ENCODE assay signal across 8 cellular contexts in the genomic region with DNA sequence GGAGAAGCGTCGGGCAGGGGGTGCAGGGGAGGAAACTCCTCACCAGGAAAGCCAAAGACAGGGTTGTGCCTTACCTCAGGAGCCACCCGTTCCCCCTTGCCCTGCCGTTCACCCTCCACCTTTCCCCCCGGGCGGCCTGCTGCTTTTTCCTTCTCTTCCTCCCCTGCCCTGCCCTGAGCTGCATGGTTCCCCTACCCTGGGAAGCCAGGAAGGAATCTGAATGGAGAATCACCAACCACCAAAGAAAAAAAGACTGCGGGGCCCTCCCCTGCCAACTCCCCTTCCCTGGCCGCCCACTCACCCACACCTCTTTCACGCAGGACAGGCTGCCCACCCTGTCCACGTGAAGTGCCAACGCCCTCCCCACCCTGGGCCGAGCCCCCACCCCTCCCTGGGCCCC. TPM values are rescaled to one million over a fixed set of nuclear protein-coding genes. Genes with fewer than 3 reads are reported as not detected.
A peak's percentile ranks its signal among the peaks of the same experiment; 100 is the strongest.
DNase-seq lines count a peak whose midpoint lies in the region; ATAC-seq and TF ChIP-seq lines count a peak whose summit lies in the region.

No MANE protein-coding gene starts in this region.

- no peaks in the 10 kb centered on the region for H3K9me3 Mint-ChIP-seq in activated CD4-positive, alpha-beta memory T cell treated with anti-CD3 and anti-CD28 coated beads, Interleukin-2, amount 10 ng/mL, durations not matched to agents 7 days and 5 days

- H4K12ac ChIP-seq in trophoblast cell (ENCODE audit: low read depth, low read length), result peak overlapping the region; percentile 99

- H3K4me3 ChIP-seq in fibroblast of lung (replicated peaks in 1 of 4; ENCODE audit: control extremely low read depth in 1 of 4, insufficient read depth in 1 of 4, low read depth in 3 of 4, low read length in 4 of 4) (peak overlapping the region in 3 of 4 experiments; percentile 12 to 79 (median 75)), trophoblast cell (ENCODE audit: low read depth, low read length) (no peak overlapping the region)

- H3K27me3 ChIP-seq in fibroblast of lung (ENCODE audit: control insufficient read depth, insufficient read depth, low read length) (no peaks in the 10 kb centered on the region), trophoblast cell (ENCODE audit: insufficient read depth, low read length) (no peaks in the 10 kb centered on the region)

- peaks cover 43% of the 10 kb centered on the region for H3K36me3 Mint-ChIP-seq in activated CD4-positive, alpha-beta memory T cell treated with anti-CD3 and anti-CD28 coated beads, Interleukin-2, amount 10 ng/mL, durations not matched to agents 7 days and 5 days (ENCODE audit: low read depth)

- H3K9ac ChIP-seq in fibroblast of lung (ENCODE audit: insufficient read depth, low read length), result peak overlapping the region; percentile 98
- no peak overlapping the region for H3K9ac ChIP-seq in trophoblast cell (ENCODE audit: low read length)

- TF ChIP-seq CTCF in fibroblast of lung (conservative IDR thresholded peaks at IDR 0.05 in 1 of 2, IDR thresholded peaks at IDR 0.05 in 1 of 2; ENCODE audit: low read depth in 1 of 2, low read length in 2 of 2), result no peak

- peak overlapping the region; percentile 88 for H3K14ac ChIP-seq in trophoblast cell (ENCODE audit: low read length)

- peak overlapping the region; percentile 55 for H2BK120ac ChIP-seq in trophoblast cell (ENCODE audit: insufficient read depth, low read length, poor library complexity)

- peaks cover 35% of the 10 kb centered on the region for H3K79me2 ChIP-seq in fibroblast of lung (ENCODE audit: control insufficient read depth, insufficient read depth, low read length)
- H3K79me2 ChIP-seq in trophoblast cell (ENCODE audit: control insufficient read depth, insufficient read depth, low read length, poor library complexity), result peaks cover 10% of the 10 kb centered on the region

- H2AK5ac ChIP-seq in trophoblast cell (ENCODE audit: low read length), result peak overlapping the region; percentile 94

- peak overlapping the region; percentile 66 for H3K18ac ChIP-seq in trophoblast cell (ENCODE audit: low read length)

- no CpG with 5 or more reads among the region's 12 CpGs for whole genome bisulfite sequencing in trophoblast cell (ENCODE audit: extremely low coverage, insufficient coverage, insufficient read length)

- peak overlapping the region; percentile 81 for H4K91ac ChIP-seq in trophoblast cell (ENCODE audit: low read depth, low read length)

- H4K8ac ChIP-seq in trophoblast cell (ENCODE audit: low read depth, low read length), result peak overlapping the region; percentile 88

- CTCF ChIA-PET in activated CD4-positive, alpha-beta memory T cell treated with anti-CD3 and anti-CD28 coated beads, Interleukin-2, amount 10 ng/mL, durations not matched to agents 7 days and 5 days (lab: Charles Lee), result interaction anchor here (0.9 to 1.9 kb wide), 11 partner anchors 12 to 263 kb away, joined by 3 to 8 read pairs (median 4); partner anchors contain the start of genes B4GALT1, BAG1, CHMP5 and NOL6

- H3K4me2 ChIP-seq in fibroblast of lung (ENCODE audit: extremely low read depth, insufficient read depth, low read length) (no peak overlapping the region), trophoblast cell (ENCODE audit: low read length) (peak overlapping the region; percentile 70)

- H3K27ac ChIP-seq in fibroblast of lung (ENCODE audit: insufficient read depth, low read length) (peak overlapping the region; percentile 100), trophoblast cell (ENCODE audit: low read depth, low read length) (no peak overlapping the region)

- no peaks in the 10 kb centered on the region for H3K9me3 ChIP-seq in fibroblast of lung (ENCODE audit: control insufficient read depth, insufficient read depth, low read depth, low read length)
- H3K9me3 ChIP-seq in trophoblast cell (ENCODE audit: insufficient read depth, low read depth, low read length), result no peaks in the 10 kb centered on the region

- H3K4me1 Mint-ChIP-seq in activated CD4-positive, alpha-beta memory T cell treated with anti-CD3 and anti-CD28 coated beads, Interleukin-2, amount 10 ng/mL, durations not matched to agents 7 days and 5 days, result peaks cover 51% of the 10 kb centered on the region

- peaks cover 10% of the 10 kb centered on the region for H3K79me1 ChIP-seq in trophoblast cell (ENCODE audit: low read length)

- POLR2A ChIA-PET in activated CD4-positive, alpha-beta memory T cell treated with anti-CD3 and anti-CD28 coated beads, Interleukin-2, amount 10 ng/mL, durations not matched to agents 7 days and 5 days (lab: Charles Lee), result interaction anchor here (0.8 to 3.0 kb wide), 27 partner anchors 9 to 759 kb away, joined by 3 to 51 read pairs (median 5); partner anchors contain the start of genes APTX, AQP3, B4GALT1 and BAG1

- peak overlapping the region; percentile 64 for H3K4ac ChIP-seq in trophoblast cell (ENCODE audit: low read depth, low read length)

- H3K4me3 Mint-ChIP-seq in activated CD4-positive, alpha-beta memory T cell treated with anti-CD3 and anti-CD28 coated beads, Interleukin-2, amount 10 ng/mL, durations not matched to agents 7 days and 5 days, result peak overlapping the region; percentile 93

- no peak for ATAC-seq in GM21576 (IDR thresholded peaks at IDR 0.05; ENCODE audit: unreplicated experiment)
- ATAC-seq in GM19397 (IDR thresholded peaks at IDR 0.05; ENCODE audit: unreplicated experiment), result no peak

- peaks cover 3% of the 10 kb centered on the region for H3K4me1 ChIP-seq in fibroblast of lung (ENCODE audit: control insufficient read depth, extremely low read depth, insufficient read depth, low read length)
- peaks cover 3% of the 10 kb centered on the region in 2 experiments for H3K4me1 ChIP-seq in trophoblast cell (ENCODE audit: control insufficient read depth in 1 of 2, insufficient read depth in 2 of 2, low read length in 2 of 2)

- H2BK5ac ChIP-seq in trophoblast cell (ENCODE audit: low read depth, low read length, poor library complexity), result no peak overlapping the region

- H2AFZ ChIP-seq in fibroblast of lung (ENCODE audit: low read length), result no peak overlapping the region
- H2AFZ ChIP-seq in trophoblast cell (ENCODE audit: insufficient read depth, low read length, poor library complexity), result no peak overlapping the region

- DNase-seq in NCI-H146 (lab: John Stamatoyannopoulos, UW), result peak; percentile 50
- no peak for DNase-seq in NCI-H146 treated with DMSO at 0.1 percent for 48 hours (lab: John Stamatoyannopoulos, UW; ENCODE audit: unreplicated experiment)
- peak; percentile 22 for DNase-seq in activated CD4-positive, alpha-beta memory T cell treated with anti-CD3 and anti-CD28 coated beads, Interleukin-2, amount 10 ng/mL, durations not matched to agents 7 days and 5 days
- peak in 1 of 2 donors; percentile 34 for DNase-seq in fibroblast of lung (ENCODE audit: low read depth in 2 of 2)
- DNase-seq in trophoblast cell, result no peak
- no peak for DNase-seq in AG08396 (ENCODE audit: low spot score)

- H3K27me3 Mint-ChIP-seq in activated CD4-positive, alpha-beta memory T cell treated with anti-CD3 and anti-CD28 coated beads, Interleukin-2, amount 10 ng/mL, durations not matched to agents 7 days and 5 days, result no peaks in the 10 kb centered on the region

- H3K23ac ChIP-seq in trophoblast cell (ENCODE audit: low read length), result no peak overlapping the region

- H3K36me3 ChIP-seq in fibroblast of lung (ENCODE audit: control insufficient read depth, insufficient read depth, low read length) (peaks cover under 1% of the 10 kb centered on the region), trophoblast cell (ENCODE audit: control insufficient read depth in 1 of 2, insufficient read depth in 2 of 2, low read length in 2 of 2) (peaks cover 0 to 5% of the 10 kb centered on the region in 2 experiments)

- no peaks in the 10 kb centered on the region for H4K20me1 ChIP-seq in fibroblast of lung (ENCODE audit: control insufficient read depth, extremely low read depth, insufficient read depth, low read length)

- peak overlapping the region; percentile 99 for H3K27ac Mint-ChIP-seq in activated CD4-positive, alpha-beta memory T cell treated with anti-CD3 and anti-CD28 coated beads, Interleukin-2, amount 10 ng/mL, durations not matched to agents 7 days and 5 days

- H2BK12ac ChIP-seq in trophoblast cell (ENCODE audit: low read length), result peak overlapping the region; percentile 24

RNA-seq across cellular contexts. Expression of gene NFX1, which starts 0.8 kb away (rescaled TPM):
- 10 to 100 TPM; 37.5 to 37.8 TPM for total RNA-seq in activated CD4-positive, alpha-beta memory T cell treated with anti-CD3 and anti-CD28 coated beads, Interleukin-2, amount 10 ng/mL, durations not matched to agents 7 days and 5 days
- 21.3 and 30.2 TPM in 2 replicates for total RNA-seq in fibroblast of lung
- 39.5 and 41.6 TPM in 2 replicates for polyA plus RNA-seq in fibroblast of lung
- polyA plus RNA-seq in fibroblast of lung (2012), result 24.8 and 26.8 TPM in 2 replicates
- 121 and 139 TPM in 2 replicates for polyA minus RNA-seq in fibroblast of lung (ENCODE audit: low replicate concordance)
- 18.2 and 18.8 TPM in 2 replicates for polyA plus RNA-seq in trophoblast cell (2013)

RNA-seq across cellular contexts. Expression of gene CHMP5, which starts 24.7 kb away (rescaled TPM):
- total RNA-seq in activated CD4-positive, alpha-beta memory T cell treated with anti-CD3 and anti-CD28 coated beads, Interleukin-2, amount 10 ng/mL, durations not matched to agents 7 days and 5 days, result 100 to 1,000 TPM; 149 TPM
- 124 and 130 TPM in 2 replicates for total RNA-seq in fibroblast of lung
- polyA plus RNA-seq in fibroblast of lung, result 99.9 and 108 TPM in 2 replicates
- 67.7 and 72.8 TPM in 2 replicates for polyA plus RNA-seq in fibroblast of lung (2012)
- 0.20 and 6.0 TPM in 2 replicates for polyA minus RNA-seq in fibroblast of lung (ENCODE audit: low replicate concordance)
- 71.0 and 71.8 TPM in 2 replicates for polyA plus RNA-seq in trophoblast cell (2013)

RNA-seq across cellular contexts. Expression of gene BAG1, which starts 25.0 kb away (rescaled TPM):
- 10 to 100 TPM; 56.3 to 57.1 TPM for total RNA-seq in activated CD4-positive, alpha-beta memory T cell treated with anti-CD3 and anti-CD28 coated beads, Interleukin-2, amount 10 ng/mL, durations not matched to agents 7 days and 5 days
- 19.2 and 19.8 TPM in 2 replicates for total RNA-seq in fibroblast of lung
- polyA plus RNA-seq in fibroblast of lung, result 30.4 and 36.4 TPM in 2 replicates
- 33.1 and 40.8 TPM in 2 replicates for polyA plus RNA-seq in fibroblast of lung (2012)
- 1.7 and 5.7 TPM in 2 replicates for polyA minus RNA-seq in fibroblast of lung (ENCODE audit: low replicate concordance)
- polyA plus RNA-seq in trophoblast cell (2013), result 35.5 and 36.7 TPM in 2 replicates

RNA-seq across cellular contexts. Expression of gene SPINK4, which starts 49.5 kb away (rescaled TPM):
- not detected for total RNA-seq in activated CD4-positive, alpha-beta memory T cell treated with anti-CD3 and anti-CD28 coated beads, Interleukin-2, amount 10 ng/mL, durations not matched to agents 7 days and 5 days
- not detected in 2 replicates for total RNA-seq in fibroblast of lung
- polyA plus RNA-seq in fibroblast of lung, result not detected in 2 replicates
- not detected in 2 replicates for polyA plus RNA-seq in fibroblast of lung (2012)
- polyA minus RNA-seq in fibroblast of lung (ENCODE audit: low replicate concordance), result not detected in 2 replicates
- not detected in 2 replicates for polyA plus RNA-seq in trophoblast cell (2013)

Comparison
In these comparisons a context has a peak if more than half of its experiments do, and no peak if none do; other contexts are left out.
1. DNase-seq: peak in NCI-H146 (single experiment) and activated CD4-positive, alpha-beta memory T cell treated with anti-CD3 and anti-CD28 coated beads, Interleukin-2, amount 10 ng/mL, durations not matched to agents 7 days and 5 days (single experiment); none in NCI-H146 treated with DMSO at 0.1 percent for 48 hours (single experiment), trophoblast cell (0 of 2) and AG08396 (single experiment).